ENCODE assay signal across 21 cellular contexts in genomic region chr2:172922294-172922693, GRCh38.
DNase-seq lines count a peak whose midpoint lies in the region; ATAC-seq, FAIRE-seq and TF ChIP-seq lines count a peak whose summit lies in the region.
"Had no signal": no experiment of that assay in that cellular context is flagged by ENCODE, and none has a peak within 500 bp of the region (broad histone marks: within the 10 kb centered on the region; RNA-seq: fewer than 3 reads in every experiment).

No MANE protein-coding gene starts in this region.

- peaks cover 4% of the 10 kb centered on the region for H3K9me3 Mint-ChIP-seq in progenitor cell of endocrine pancreas (ENCODE audit: low read depth)

- peak overlapping the region; percentile 6 for H3K27ac Mint-ChIP-seq in progenitor cell of endocrine pancreas

- H3K27ac ChIP-seq in endothelial cell of umbilical vein (ENCODE audit: insufficient read depth, low read depth, low read length), result no peak overlapping the region
- H3K27ac ChIP-seq: 22Rv1, C4-2B, HL-60 had no signal

- CTCF ChIA-PET in endothelial cell of umbilical vein (lab: Charles Lee), result interaction anchor here (0.9 to 4.7 kb wide), 3 partner anchors 10 to 109 kb away, joined by 4 to 33 read pairs (median 8); no protein-coding TSS in a partner anchor

- H3K36me3 Mint-ChIP-seq in progenitor cell of endocrine pancreas (ENCODE audit: insufficient read depth), result no peaks in the 10 kb centered on the region

- intact Hi-C loops in endothelial cell of umbilical vein (cut with micrococcal nuclease), result no loop called here

- POLR2A ChIA-PET in endothelial cell of umbilical vein (lab: Charles Lee), result no interaction called here

- no peak overlapping the region for H3K9ac ChIP-seq in endothelial cell of umbilical vein (replicated peaks; ENCODE audit: extremely low read depth, insufficient read depth, low read length)

- TF ChIP-seq CTCF in endothelial cell of umbilical vein (IDR thresholded peaks at IDR 0.05; ENCODE audit: extremely low read depth in 1 of 2, insufficient read depth in 1 of 2, low read depth in 1 of 2, low read length in 2 of 2), result no peak
- TF ChIP-seq CTCF in progenitor cell of endocrine pancreas (IDR thresholded peaks at IDR 0.05; ENCODE audit: unreplicated experiment), result no peak

- H3K4me2 ChIP-seq in endothelial cell of umbilical vein (ENCODE audit: insufficient read depth, low read length), result no peak overlapping the region

- dilution Hi-C loops in endothelial cell of umbilical vein (cut with MboI; ENCODE audit: extremely low pct_ligation_motif_present, low sequenced_read_pairs), result no loop called here

- ATAC-seq in GM21529 (IDR thresholded peaks at IDR 0.05; ENCODE audit: unreplicated experiment) (no peak), HG03159 (IDR thresholded peaks at IDR 0.05; ENCODE audit: unreplicated experiment) (no peak)

- no peak for TF ChIP-seq POLR2A in endothelial cell of umbilical vein (IDR thresholded peaks at IDR 0.05; ENCODE audit: low read depth, low read length)

- FAIRE-seq in endothelial cell of umbilical vein (lab: Jason Lieb, UNC), result peak; percentile 40
- FAIRE-seq: G401.6, H54 had no signal

- no peaks in the 10 kb centered on the region for H3K27me3 Mint-ChIP-seq in progenitor cell of endocrine pancreas

- no peaks in the 10 kb centered on the region for H3K79me2 ChIP-seq in endothelial cell of umbilical vein (ENCODE audit: control insufficient read depth, insufficient read depth, low read length)

- no peaks in the 10 kb centered on the region for H3K9me1 ChIP-seq in endothelial cell of umbilical vein (replicated peaks; ENCODE audit: control insufficient read depth, extremely low read depth, insufficient read depth, low read length)

- no peak overlapping the region for H3K4me3 ChIP-seq in endothelial cell of umbilical vein (replicated peaks in 1 of 3; ENCODE audit: insufficient read depth in 1 of 3, low read depth in 1 of 3, low read length in 3 of 3)
- H3K4me3 ChIP-seq: MG63 had no signal

- peaks cover 24% of the 10 kb centered on the region for H3K4me1 Mint-ChIP-seq in progenitor cell of endocrine pancreas (ENCODE audit: low read depth)

- no peaks in the 10 kb centered on the region for H3K27me3 ChIP-seq in endothelial cell of umbilical vein (ENCODE audit: control insufficient read depth in 2 of 2, insufficient read depth in 2 of 2, low read length in 2 of 2)
- H3K27me3 ChIP-seq: MG63 had no signal

- no peaks in the 10 kb centered on the region for H3K36me3 ChIP-seq in endothelial cell of umbilical vein (ENCODE audit: control insufficient read depth in 2 of 2, extremely low read depth in 1 of 2, insufficient read depth in 2 of 2, low read length in 2 of 2)
- H3K36me3 ChIP-seq: MG63 had no signal

- no peaks in the 10 kb centered on the region for H3K9me3 ChIP-seq in endothelial cell of umbilical vein (replicated peaks; ENCODE audit: control insufficient read depth, insufficient read depth, low read length)
- H3K9me3 ChIP-seq: MG63 had no signal

- no TSS peak for BruUV-seq in endothelial cell of umbilical vein (replicated peaks; lab: Mats Ljungman, UMichigan)

- no peak overlapping the region for H3K4me3 Mint-ChIP-seq in progenitor cell of endocrine pancreas (ENCODE audit: low read depth)

- no peak overlapping the region for H2AFZ ChIP-seq in endothelial cell of umbilical vein (ENCODE audit: low read depth, low read length)

- peak; percentile 21 for DNase-seq in DMS79 treated with DMSO at 0.1 percent for 48 hours (lab: John Stamatoyannopoulos, UW)
- DNase-seq in DMS79 (lab: John Stamatoyannopoulos, UW), result no peak
- peak; percentile 39 for DNase-seq in amniotic epithelial cell (ENCODE audit: low read depth)
- peak; percentile 42 for DNase-seq in endothelial cell of umbilical vein (ENCODE audit: low read depth, low spot score)
- DNase-seq in progenitor cell of endocrine pancreas (ENCODE audit: low spot score, unreplicated experiment), result no peak
- no peak for DNase-seq in NCI-H1092 (lab: John Stamatoyannopoulos, UW)
- DNase-seq: AML-193, Karpas-422, NCI-H1048, NCI-H146, NCI-H2029 treated with DMSO at 0.1 percent for 48 hours, NCI-H510A treated with DMSO at 0.1 percent for 48 hours, SHP77 had no signal

- no peaks in the 10 kb centered on the region for H4K20me1 ChIP-seq in endothelial cell of umbilical vein (replicated peaks; ENCODE audit: control insufficient read depth, extremely low read depth, insufficient read depth, low read length)

- peaks cover 2% of the 10 kb centered on the region for H3K4me1 ChIP-seq in endothelial cell of umbilical vein (ENCODE audit: control insufficient read depth, extremely low read depth, insufficient read depth, low read length)

TF ChIP-seq in endothelial cell of umbilical vein, 7 proteins besides CTCF, POLR2A, EP300 and RAD21:
- TF ChIP-seq, protein P1, sequence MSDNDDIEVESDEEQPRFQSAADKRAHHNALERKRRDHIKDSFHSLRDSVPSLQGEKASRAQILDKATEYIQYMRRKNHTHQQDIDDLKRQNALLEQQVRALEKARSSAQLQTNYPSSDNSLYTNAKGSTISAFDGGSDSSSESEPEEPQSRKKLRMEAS (IDR thresholded peaks at IDR 0.05; ENCODE audit: insufficient read depth, insufficient read length), result no peak
- no peak for TF ChIP-seq JUN (IDR thresholded peaks at IDR 0.05; ENCODE audit: borderline replicate concordance, insufficient read depth, insufficient read length, low read depth)
- TF ChIP-seq FOS (IDR thresholded peaks at IDR 0.05; ENCODE audit: borderline replicate concordance, insufficient read depth, low read length), result no peak
- no peak for TF ChIP-seq POLR2AphosphoS5 (IDR thresholded peaks at IDR 0.05; ENCODE audit: insufficient read depth, low read depth, low read length)
- TF ChIP-seq MYC (IDR thresholded peaks at IDR 0.05; ENCODE audit: low read depth, low read length), result no peak
- TF ChIP-seq GATA2 (IDR thresholded peaks at IDR 0.05; ENCODE audit: insufficient read depth, insufficient read length, low read depth, low read length), result no peak
- TF ChIP-seq EZH2 (IDR thresholded peaks at IDR 0.05; ENCODE audit: borderline replicate concordance, low read depth, low read length, severe bottlenecking), result no peak

Comparison
In these comparisons a context has a peak if more than half of its experiments do, and no peak if none do; other contexts are left out.
1. DNase-seq: peak in DMS79 treated with DMSO at 0.1 percent for 48 hours (single experiment), amniotic epithelial cell (single experiment) and endothelial cell of umbilical vein (single experiment); none in DMS79 (single experiment), progenitor cell of endocrine pancreas (single experiment) and NCI-H1092 (single experiment).